21 cellular contexts compared by ENCODE assay signal in the genomic region with DNA sequence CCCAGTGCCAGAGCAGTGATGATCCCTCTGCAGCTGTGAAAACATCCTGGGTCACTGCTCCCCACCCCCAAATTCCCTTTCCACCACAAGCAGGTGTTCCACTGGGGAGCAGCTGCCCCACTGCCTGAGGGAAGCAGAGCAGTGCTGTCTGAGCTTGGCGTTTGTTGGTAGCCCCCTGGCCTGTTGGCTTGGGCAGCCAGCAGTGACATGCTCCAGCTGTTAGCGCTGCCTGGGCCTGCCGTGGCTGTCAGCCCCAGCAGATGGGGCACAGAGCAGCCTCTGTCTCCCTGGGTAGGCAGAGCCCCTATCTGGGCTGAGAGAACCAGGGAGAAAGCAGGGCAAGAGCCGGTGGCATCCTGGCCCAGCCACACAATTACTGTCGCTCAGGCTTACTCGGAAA.
DNase-seq lines count a peak whose midpoint lies in the region; ATAC-seq and TF ChIP-seq lines count a peak whose summit lies in the region.
"Had no signal": no experiment of that assay in that cellular context is flagged by ENCODE, and none has a peak within 500 bp of the region (broad histone marks: within the 10 kb centered on the region; RNA-seq: fewer than 3 reads in every experiment).

No MANE protein-coding gene starts in this region.

- H3K36me3 Mint-ChIP-seq in chondrocyte (ENCODE audit: low read depth), result peaks cover 49% of the 10 kb centered on the region
- H3K36me3 Mint-ChIP-seq in nephron (ENCODE audit: low read depth), result peaks cover 81% of the 10 kb centered on the region
- peaks cover 24% of the 10 kb centered on the region for H3K36me3 Mint-ChIP-seq in type B pancreatic cell

- H3K4me3 Mint-ChIP-seq in chondrocyte (ENCODE audit: unreplicated experiment) (no peak overlapping the region), nephron (no peak overlapping the region), type B pancreatic cell (no peak overlapping the region)
- H3K4me3 Mint-ChIP-seq: activated CD8-positive, alpha-beta T cell treated with anti-CD3 and anti-CD28 coated beads, Interleukin-2, amount 10 ng/mL, durations not matched to agents 7 days and 5 days; mesothelial cell of epicardium; neural progenitor cell had no signal

- H3K27ac Mint-ChIP-seq in chondrocyte (ENCODE audit: unreplicated experiment) (no peak overlapping the region), nephron (peak overlapping the region in 2 of 3 experiments; percentile 2 to 43), type B pancreatic cell (no peak overlapping the region)
- H3K27ac Mint-ChIP-seq: activated CD8-positive, alpha-beta T cell treated with anti-CD3 and anti-CD28 coated beads, Interleukin-2, amount 10 ng/mL, durations not matched to agents 7 days and 5 days; mesothelial cell of epicardium; neural progenitor cell had no signal

- H2AK9ac ChIP-seq in IMR-90 (replicated peaks; ENCODE audit: low read depth, low read length, poor library complexity), result no peak overlapping the region

- no peak overlapping the region for H3K27ac ChIP-seq in IMR-90 (ENCODE audit: insufficient read depth, low read length)
- H3K27ac ChIP-seq: cardiac muscle cell, epithelial cell of prostate, gastroesophageal sphincter, neural progenitor cell had no signal

- TF ChIP-seq CTCF in BE2C (IDR thresholded peaks at IDR 0.05; ENCODE audit: low read depth, low read length), result no peak
- no peak for TF ChIP-seq CTCF in IMR-90 (conservative IDR thresholded peaks at IDR 0.05; ENCODE audit: low read depth, low read length)
- TF ChIP-seq CTCF in chondrocyte (IDR thresholded peaks at IDR 0.05), result no peak
- no peak for TF ChIP-seq CTCF in nephron (IDR thresholded peaks at IDR 0.05; ENCODE audit: unreplicated experiment in 3 of 3)
- TF ChIP-seq CTCF in type B pancreatic cell (conservative IDR thresholded peaks at IDR 0.05), result no peak

- no peak for TF ChIP-seq RAD21 in IMR-90 (IDR thresholded peaks at IDR 0.05; ENCODE audit: low read length)

- in situ Hi-C loops in IMR-90 (cut with MboI; ENCODE audit: low sequenced_read_pairs), result no loop called here

- H3K9me3 Mint-ChIP-seq in chondrocyte (ENCODE audit: low read depth), result no peaks in the 10 kb centered on the region
- H3K9me3 Mint-ChIP-seq in nephron, result no peaks in the 10 kb centered on the region
- no peaks in the 10 kb centered on the region for H3K9me3 Mint-ChIP-seq in type B pancreatic cell
- H3K9me3 Mint-ChIP-seq: neural progenitor cell had no signal

- DNase-seq in BE2C, result peak; percentile 24
- DNase-seq in IMR-90, result peak; percentile 67
- peak; percentile 59 for DNase-seq in chondrocyte (ENCODE audit: low spot score)
- no peak for DNase-seq in HCEC 1CT
- DNase-seq in epidermal melanocyte (ENCODE audit: insufficient read length, low spot score), result no peak
- no peak for DNase-seq in activated CD4-positive, alpha-beta T cell treated with anti-CD3 and anti-CD28 coated beads for 4 hours
- DNase-seq in type B pancreatic cell (ENCODE audit: extremely low spot score, unreplicated experiment), result no peak
- DNase-seq: activated CD8-positive, alpha-beta T cell treated with anti-CD3 and anti-CD28 coated beads, Interleukin-2, amount 10 ng/mL, durations not matched to agents 7 days and 5 days; activated T-cell treated with anti-CD3 and anti-CD28 coated beads, Interleukin-2, amount 50 U/mL, for 1 hour; amniotic stem cell; dermis blood vessel endothelial cell; kidney; NCI-H1436 treated with DMSO at 0.1 percent for 48 hours; NCI-H446; stimulated activated CD8-positive, alpha-beta memory T cell treated with anti-CD3 and anti-CD28 coated beads, Interleukin-4, amount 100 ng/mL, for 48 hours had no signal

- peaks cover 9 to 11% of the 10 kb centered on the region in 2 experiments; a peak in 2 of 4 replicates for H3K79me1 ChIP-seq in IMR-90 (ENCODE audit: low read depth in 1 of 2, low read length in 2 of 2)

- no peak overlapping the region for H4K5ac ChIP-seq in IMR-90 (ENCODE audit: low read depth, low read length)

- peaks cover 9% of the 10 kb centered on the region; the same call in 1 of the 2 replicates for H3K9me1 ChIP-seq in IMR-90 (ENCODE audit: insufficient read depth, low read length)

- dilution Hi-C loops in IMR-90 (cut with HindIII; ENCODE audit: low sequenced_read_pairs, unreplicated experiment), result no loop called here

- POLR2A ChIA-PET in IMR-90 (lab: Charles Lee; ENCODE audit: unreplicated experiment), result no interaction called here

- peaks cover 6% of the 10 kb centered on the region for H4K20me1 ChIP-seq in IMR-90 (ENCODE audit: insufficient read depth, low read length)

- no peak overlapping the region for H2BK120ac ChIP-seq in IMR-90 (ENCODE audit: low read depth, low read length)

- no peak overlapping the region for H2BK15ac ChIP-seq in IMR-90 (ENCODE audit: low read depth, low read length)

- H4K8ac ChIP-seq in IMR-90 (ENCODE audit: low read depth in 2 of 2, low read length in 2 of 2), result no peak overlapping the region

- no peak overlapping the region for H2BK20ac ChIP-seq in IMR-90 (ENCODE audit: low read depth, low read length)

- H3K4me2 ChIP-seq in IMR-90 (ENCODE audit: low read depth, low read length), result no peak overlapping the region
- H3K4me2 ChIP-seq: neural progenitor cell had no signal

- no peak for TF ChIP-seq POLR2A in IMR-90 (IDR thresholded peaks at IDR 0.05; ENCODE audit: low read depth, low read length)

- CTCF ChIA-PET in IMR-90 (lab: Yijun Ruan, JAX), result no interaction called here

- H3K9ac ChIP-seq in IMR-90 (ENCODE audit: low read depth, low read length), result no peak overlapping the region
- H3K9ac ChIP-seq: neural progenitor cell had no signal

- WGBS in IMR-90 (ENCODE audit: extremely low coverage in 2 of 2, insufficient read length in 1 of 2), 2 experiments, result 44% methylated on average over 5 of the region's 6 CpGs; no CpG with 5 or more reads in 1 of the 2 experiments

- no peak overlapping the region for H3K14ac ChIP-seq in IMR-90 (replicated peaks; ENCODE audit: low read depth, low read length)

- no peak overlapping the region for H3K56ac ChIP-seq in IMR-90 (ENCODE audit: extremely low read depth, insufficient read depth, low read length)

- H3K18ac ChIP-seq in IMR-90 (ENCODE audit: low read depth, low read length), result no peak overlapping the region

- intact Hi-C loops in IMR-90 (cut with micrococcal nuclease), result no loop called here

- peak; percentile 57 for ATAC-seq in IMR-90 (ENCODE audit: low read depth)
- ATAC-seq: activated CD8-positive, alpha-beta T cell treated with anti-CD3 and anti-CD28 coated beads, Interleukin-2, amount 10 ng/mL, durations not matched to agents 7 days and 5 days; gastroesophageal sphincter had no signal

- no peak overlapping the region for H3K23ac ChIP-seq in IMR-90 (ENCODE audit: low read depth, low read length)

- H3K4me3 ChIP-seq in BE2C (ENCODE audit: low read depth, low read length) (no peak overlapping the region), IMR-90 (ENCODE audit: insufficient read depth, low read depth, low read length) (no peak overlapping the region)
- H3K4me3 ChIP-seq: cardiac muscle cell, gastroesophageal sphincter, neural progenitor cell had no signal

- no peak overlapping the region for H2BK5ac ChIP-seq in IMR-90 (ENCODE audit: low read depth, low read length, poor library complexity, severe bottlenecking)

- BruUV-seq in IMR-90 (replicated peaks; lab: Mats Ljungman, UMichigan), result no TSS peak

- H2AK5ac ChIP-seq in IMR-90 (ENCODE audit: low read depth, low read length), result no peak overlapping the region

- peaks cover 25% of the 10 kb centered on the region for H3K4me1 Mint-ChIP-seq in chondrocyte (ENCODE audit: low read depth)
- peaks cover 21% of the 10 kb centered on the region for H3K4me1 Mint-ChIP-seq in nephron
- H3K4me1 Mint-ChIP-seq in type B pancreatic cell (ENCODE audit: unreplicated experiment), result peaks cover 10% of the 10 kb centered on the region
- H3K4me1 Mint-ChIP-seq: mesothelial cell of epicardium, neural progenitor cell had no signal

- H3K4ac ChIP-seq in IMR-90 (ENCODE audit: low read depth, low read length), result no peak overlapping the region

- H3K4me1 ChIP-seq in BE2C (no peaks in the 10 kb centered on the region), IMR-90 (ENCODE audit: control insufficient read depth, insufficient read depth, low read length) (0 out of 2 replicates have a peak, but pooled peaks cover under 1% of the 10 kb centered on the region)
- H3K4me1 ChIP-seq: gastroesophageal sphincter, neural progenitor cell had no signal

- no peak overlapping the region for H2AFZ ChIP-seq in IMR-90 (replicated peaks; ENCODE audit: low read length, poor library complexity)
- H2AFZ ChIP-seq: neural progenitor cell had no signal

- no peaks in the 10 kb centered on the region for H3K27me3 Mint-ChIP-seq in chondrocyte (ENCODE audit: low read depth)
- peaks cover 13% of the 10 kb centered on the region for H3K27me3 Mint-ChIP-seq in nephron (ENCODE audit: low read depth)
- H3K27me3 Mint-ChIP-seq in type B pancreatic cell, result no peaks in the 10 kb centered on the region

- no peaks in the 10 kb centered on the region for H3K36me3 ChIP-seq in BE2C
- H3K36me3 ChIP-seq in IMR-90 (ENCODE audit: control insufficient read depth, insufficient read depth, low read length), result peaks cover 76% of the 10 kb centered on the region
- H3K36me3 ChIP-seq: neural progenitor cell had no signal

- H3K27me3 ChIP-seq in BE2C (no peaks in the 10 kb centered on the region), IMR-90 (ENCODE audit: control insufficient read depth, insufficient read depth, low read length) (no peaks in the 10 kb centered on the region)
- H3K27me3 ChIP-seq: cardiac muscle cell, gastroesophageal sphincter, neural progenitor cell had no signal

- H4K91ac ChIP-seq in IMR-90 (ENCODE audit: insufficient read depth, low read depth, low read length), result no peak overlapping the region

- no peaks in the 10 kb centered on the region for H3K9me3 ChIP-seq in BE2C
- no peaks in the 10 kb centered on the region for H3K9me3 ChIP-seq in IMR-90 (ENCODE audit: control insufficient read depth, insufficient read depth, low read length)
- H3K9me3 ChIP-seq: gastroesophageal sphincter had no signal

TF ChIP-seq in IMR-90, 13 proteins besides CTCF, POLR2A, EP300 and RAD21:
- TF ChIP-seq BHLHE40 (IDR thresholded peaks at IDR 0.05; ENCODE audit: low read depth, low read length), result no peak
- TF ChIP-seq NFE2L2 (IDR thresholded peaks at IDR 0.05; ENCODE audit: low read depth, low read length), result no peak
- TF ChIP-seq RCOR1 (IDR thresholded peaks at IDR 0.05; ENCODE audit: insufficient replicate concordance, low read length), result no peak
- TF ChIP-seq RFX5 (IDR thresholded peaks at IDR 0.05; ENCODE audit: low read depth, low read length), result no peak

Comparison
In these comparisons a context has a peak if more than half of its experiments do, and no peak if none do; other contexts are left out.
1. DNase-seq: peak in BE2C (single experiment), IMR-90 (single experiment) and chondrocyte (single experiment); none in HCEC 1CT (single experiment), epidermal melanocyte (single experiment), activated CD4-positive, alpha-beta T cell treated with anti-CD3 and anti-CD28 coated beads for 4 hours (0 of 2) and type B pancreatic cell (single experiment).
2. H3K27ac Mint-ChIP-seq: peak in nephron (2 of 3); none in chondrocyte (single experiment) and type B pancreatic cell (single experiment).